12 cellular contexts compared by ENCODE assay signal in the genomic region with DNA sequence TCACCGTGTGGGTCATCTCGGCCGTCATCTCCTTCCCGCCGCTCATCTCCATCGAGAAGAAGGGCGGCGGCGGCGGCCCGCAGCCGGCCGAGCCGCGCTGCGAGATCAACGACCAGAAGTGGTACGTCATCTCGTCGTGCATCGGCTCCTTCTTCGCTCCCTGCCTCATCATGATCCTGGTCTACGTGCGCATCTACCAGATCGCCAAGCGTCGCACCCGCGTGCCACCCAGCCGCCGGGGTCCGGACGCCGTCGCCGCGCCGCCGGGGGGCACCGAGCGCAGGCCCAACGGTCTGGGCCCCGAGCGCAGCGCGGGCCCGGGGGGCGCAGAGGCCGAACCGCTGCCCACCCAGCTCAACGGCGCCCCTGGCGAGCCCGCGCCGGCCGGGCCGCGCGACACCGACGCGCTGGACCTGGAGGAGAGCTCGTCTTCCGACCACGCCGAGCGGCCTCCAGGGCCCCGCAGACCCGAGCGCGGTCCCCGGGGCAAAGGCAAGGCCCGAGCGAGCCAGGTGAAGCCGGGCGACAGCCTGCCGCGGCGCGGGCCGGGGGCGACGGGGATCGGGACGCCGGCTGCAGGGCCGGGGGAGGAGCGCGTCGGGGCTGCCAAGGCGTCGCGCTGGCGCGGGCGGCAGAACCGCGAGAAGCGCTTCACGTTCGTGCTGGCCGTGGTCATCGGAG. TPM values are rescaled to one million over a fixed set of nuclear protein-coding genes. Genes with fewer than 3 reads are reported as not detected.
DNase-seq lines count a peak whose midpoint lies in the region; ATAC-seq lines count a peak whose summit lies in the region.
"Had no signal": no experiment of that assay in that cellular context is flagged by ENCODE, and none has a peak within 500 bp of the region (broad histone marks: within the 10 kb centered on the region; RNA-seq: fewer than 3 reads in every experiment).

No MANE protein-coding gene starts in this region.

- H3K36me3 ChIP-seq in muscle layer of colon (ENCODE audit: insufficient read depth, low read length) (no peaks in the 10 kb centered on the region), subcutaneous abdominal adipose tissue (ENCODE audit: control insufficient read depth in 5 of 5, insufficient read depth in 5 of 5, low read length in 5 of 5) (no peaks in the 10 kb centered on the region)
- H3K36me3 ChIP-seq: tibial artery had no signal

- no peaks in the 10 kb centered on the region for H3K36me3 Mint-ChIP-seq in activated naive CD4-positive, alpha-beta T cell treated with anti-CD3 and anti-CD28 coated beads for 36 hours (ENCODE audit: low read depth)
- no peaks in the 10 kb centered on the region for H3K36me3 Mint-ChIP-seq in activated naive CD4-positive, alpha-beta T cell treated with anti-CD3 and anti-CD28 coated beads, Interleukin-2, amount 10 ng/mL, durations not matched to agents 7 days and 5 days
- peaks cover 4% of the 10 kb centered on the region for H3K36me3 Mint-ChIP-seq in central memory CD8-positive, alpha-beta T cell (ENCODE audit: insufficient read depth)

- H3K9me3 Mint-ChIP-seq in activated naive CD4-positive, alpha-beta T cell treated with anti-CD3 and anti-CD28 coated beads for 36 hours = peaks cover 2% of the 10 kb centered on the region
- no peaks in the 10 kb centered on the region for H3K9me3 Mint-ChIP-seq in activated naive CD4-positive, alpha-beta T cell treated with anti-CD3 and anti-CD28 coated beads, Interleukin-2, amount 10 ng/mL, durations not matched to agents 7 days and 5 days
- no peaks in the 10 kb centered on the region for H3K9me3 Mint-ChIP-seq in central memory CD8-positive, alpha-beta T cell

- peaks cover 11% of the 10 kb centered on the region for H3K4me1 Mint-ChIP-seq in activated naive CD4-positive, alpha-beta T cell treated with anti-CD3 and anti-CD28 coated beads for 36 hours (ENCODE audit: low read depth)
- peaks cover 19% of the 10 kb centered on the region for H3K4me1 Mint-ChIP-seq in activated naive CD4-positive, alpha-beta T cell treated with anti-CD3 and anti-CD28 coated beads, Interleukin-2, amount 10 ng/mL, durations not matched to agents 7 days and 5 days
- peaks cover 23% of the 10 kb centered on the region for H3K4me1 Mint-ChIP-seq in central memory CD8-positive, alpha-beta T cell

- no peak for ATAC-seq in central memory CD8-positive, alpha-beta T cell (replicated peaks; ENCODE audit: extremely low read depth, poor library complexity, severe bottlenecking)
- no peak for ATAC-seq in HG02759 (IDR thresholded peaks at IDR 0.05; ENCODE audit: unreplicated experiment)

- intact Hi-C loops in activated naive CD4-positive, alpha-beta T cell treated with anti-CD3 and anti-CD28 coated beads for 36 hours (cut with micrococcal nuclease) = loop anchor here (5.0 to 10.0 kb wide), 4 partner anchors 189 to 771 kb away; no protein-coding TSS in a partner anchor

- no peaks in the 10 kb centered on the region for H3K9me3 ChIP-seq in muscle layer of colon (ENCODE audit: low read length)
- no peaks in the 10 kb centered on the region for H3K9me3 ChIP-seq in subcutaneous abdominal adipose tissue (ENCODE audit: control insufficient read depth in 5 of 5, low read length in 5 of 5)
- H3K9me3 ChIP-seq: body of pancreas, tibial artery had no signal

- peaks cover 44% of the 10 kb centered on the region for H3K27me3 Mint-ChIP-seq in activated naive CD4-positive, alpha-beta T cell treated with anti-CD3 and anti-CD28 coated beads for 36 hours (ENCODE audit: low read depth)
- peaks cover 76% of the 10 kb centered on the region for H3K27me3 Mint-ChIP-seq in activated naive CD4-positive, alpha-beta T cell treated with anti-CD3 and anti-CD28 coated beads, Interleukin-2, amount 10 ng/mL, durations not matched to agents 7 days and 5 days
- peaks cover 63% of the 10 kb centered on the region for H3K27me3 Mint-ChIP-seq in central memory CD8-positive, alpha-beta T cell

- no peak for DNase-seq in activated naive CD4-positive, alpha-beta T cell treated with anti-CD3 and anti-CD28 coated beads for 36 hours
- DNase-seq in activated naive CD4-positive, alpha-beta T cell treated with anti-CD3 and anti-CD28 coated beads, Interleukin-2, amount 10 ng/mL, durations not matched to agents 7 days and 5 days = no peak
- DNase-seq in central memory CD8-positive, alpha-beta T cell (ENCODE audit: low spot score in 2 of 2) = no peak
- DNase-seq in NCI-H1436 treated with DMSO at 0.1 percent for 48 hours (lab: John Stamatoyannopoulos, UW) = no peak
- no peak for DNase-seq in SHP77 treated with DMSO at 0.1 percent for 48 hours (lab: John Stamatoyannopoulos, UW)
- DNase-seq: activated CD8-positive, alpha-beta memory T cell treated with anti-CD3 and anti-CD28 coated beads, Interleukin-2, amount 50 U/mL, for 4 hours; tibial artery had no signal

- H3K27me3 ChIP-seq in muscle layer of colon (ENCODE audit: control insufficient read depth in 1 of 2, insufficient read depth in 2 of 2, low read length in 2 of 2) (peaks cover 18 to 59% of the 10 kb centered on the region in 2 donors), subcutaneous abdominal adipose tissue (ENCODE audit: control insufficient read depth in 5 of 5, insufficient read depth in 4 of 5, low read length in 5 of 5) (peaks cover 0 to 18% (median 4%) of the 10 kb centered on the region in 5 donors)

- H3K27ac Mint-ChIP-seq in activated naive CD4-positive, alpha-beta T cell treated with anti-CD3 and anti-CD28 coated beads for 36 hours = no peak overlapping the region
- no peak overlapping the region for H3K27ac Mint-ChIP-seq in activated naive CD4-positive, alpha-beta T cell treated with anti-CD3 and anti-CD28 coated beads, Interleukin-2, amount 10 ng/mL, durations not matched to agents 7 days and 5 days
- no peak overlapping the region for H3K27ac Mint-ChIP-seq in central memory CD8-positive, alpha-beta T cell (ENCODE audit: low read depth)

- H3K9ac ChIP-seq in muscle layer of colon (ENCODE audit: low read length) (no peak overlapping the region), subcutaneous abdominal adipose tissue (ENCODE audit: low read length in 5 of 5) (peak overlapping the region in 3 of 5 donors; percentile 58 to 84 (median 79))

- H3K4me1 ChIP-seq in muscle layer of colon (ENCODE audit: insufficient read depth, low read length) = no peaks in the 10 kb centered on the region
- peaks cover 2 to 72% (median 56%) of the 10 kb centered on the region in 5 donors for H3K4me1 ChIP-seq in subcutaneous abdominal adipose tissue (ENCODE audit: control insufficient read depth in 5 of 5, insufficient read depth in 5 of 5, low read length in 5 of 5)

- no peak overlapping the region for H3K27ac ChIP-seq in muscle layer of colon (ENCODE audit: low read depth, low read length)
- peak overlapping the region; percentile 74 for H3K27ac ChIP-seq in subcutaneous abdominal adipose tissue (ENCODE audit: low read depth, low read length)
- H3K27ac ChIP-seq: tibial artery had no signal

- H3K4me3 ChIP-seq in muscle layer of colon (ENCODE audit: low read depth in 1 of 2, low read length in 2 of 2) (peak overlapping the region; percentile 32 to 36), subcutaneous abdominal adipose tissue (ENCODE audit: low read depth in 1 of 5, low read length in 5 of 5) (peak overlapping the region; percentile 65 to 86 (median 76))

- H3K4me3 Mint-ChIP-seq in activated naive CD4-positive, alpha-beta T cell treated with anti-CD3 and anti-CD28 coated beads for 36 hours = peak overlapping the region; percentile 56
- no peak overlapping the region for H3K4me3 Mint-ChIP-seq in activated naive CD4-positive, alpha-beta T cell treated with anti-CD3 and anti-CD28 coated beads, Interleukin-2, amount 10 ng/mL, durations not matched to agents 7 days and 5 days
- H3K4me3 Mint-ChIP-seq in central memory CD8-positive, alpha-beta T cell = peak overlapping the region; percentile 69

- CTCF ChIA-PET in activated naive CD4-positive, alpha-beta T cell treated with anti-CD3 and anti-CD28 coated beads for 36 hours (lab: Charles Lee) = interaction anchor here (1.0 kb wide), 1 partner anchor 332 kb away, joined by 3 read pairs; no protein-coding TSS in a partner anchor
- CTCF ChIA-PET in activated naive CD4-positive, alpha-beta T cell treated with anti-CD3 and anti-CD28 coated beads, Interleukin-2, amount 10 ng/mL, durations not matched to agents 7 days and 5 days (lab: Charles Lee) = no interaction called here

RNA-seq across cellular contexts. Expression of gene ADRA2A, which starts 1.8 kb away (rescaled TPM):
- not detected for total RNA-seq in activated naive CD4-positive, alpha-beta T cell treated with anti-CD3 and anti-CD28 coated beads for 36 hours
- total RNA-seq: M059J had no signal
